In genomic region chr9:69326261-69326660, GRCh38 we compare ENCODE assay signal across 1 cellular context.
TF ChIP-seq lines count a peak whose summit lies in the region.

No MANE protein-coding gene starts in this region.

TF ChIP-seq in H1, 55 proteins besides CTCF, POLR2A, EP300 and RAD21:
- TF ChIP-seq SAP30 (IDR thresholded peaks at IDR 0.05; ENCODE audit: insufficient read depth, insufficient replicate concordance, low read length) (no peak), SRF (IDR thresholded peaks at IDR 0.05; ENCODE audit: low read depth, low read length) (no peak), CHD7 (IDR thresholded peaks at IDR 0.05; ENCODE audit: insufficient replicate concordance, low read length) (no peak), MAFK (IDR thresholded peaks at IDR 0.05; ENCODE audit: low read depth, low read length) (no peak), SIN3A (conservative IDR thresholded peaks at IDR 0.05 in 1 of 2, IDR thresholded peaks at IDR 0.05 in 1 of 2; ENCODE audit: low read depth in 1 of 2, low read length in 2 of 2) (no peak), CHD2 (IDR thresholded peaks at IDR 0.05; ENCODE audit: low read length) (no peak), POLR2AphosphoS5 (IDR thresholded peaks at IDR 0.05; ENCODE audit: low read depth, low read length) (no peak), HDAC6 (IDR thresholded peaks at IDR 0.05; ENCODE audit: low read depth, low read length) (no peak)
